24 cellular contexts compared by ENCODE assay signal in the genomic region with DNA sequence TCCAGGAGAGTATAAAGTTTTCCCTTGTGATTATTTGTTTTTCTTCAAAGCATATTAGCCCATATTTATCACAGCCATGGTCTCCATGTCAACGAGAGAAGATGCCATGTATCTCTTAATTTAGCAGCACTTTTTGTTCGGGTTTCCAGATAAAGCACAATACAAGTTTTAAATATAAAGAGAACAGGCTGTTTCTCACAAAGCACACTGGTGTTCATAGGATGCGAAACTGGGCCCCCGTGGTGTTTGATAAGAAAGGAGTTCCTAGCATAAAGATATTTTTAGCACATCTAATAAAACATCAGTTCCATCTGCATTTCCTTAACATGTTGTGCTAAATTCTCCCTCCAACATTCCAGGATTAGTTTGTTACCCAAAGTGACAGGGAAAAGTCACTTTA.
"Had no signal": no experiment of that assay in that cellular context is flagged by ENCODE, and none has a peak within 500 bp of the region (broad histone marks: within the 10 kb centered on the region; RNA-seq: fewer than 3 reads in every experiment).

No MANE protein-coding gene starts in this region.

- H3K27me3 Mint-ChIP-seq: activated CD4-positive, alpha-beta T cell treated with anti-CD3 and anti-CD28 coated beads, Interleukin-2, amount 10 ng/mL, durations not matched to agents 24 days and 14 days; dendritic cell treated with granulocyte-macrophage colony-stimulating factor and Interleukin-4, amounts not matched to agents 40 ng/mL and 50 ng/mL, for 4 days; stimulated activated naive CD8-positive, alpha-beta T cell treated with anti-CD3 and anti-CD28 coated beads, Interleukin-15, amount 100 ng/mL, for 72 hours had no signal

- H3K27me3 ChIP-seq: foreskin keratinocyte, neutrophil, ovary, right lobe of liver, suprapubic skin, uterus had no signal

- H3K36me3 ChIP-seq: lower lobe of right lung, neutrophil, ovary, right lobe of liver, suprapubic skin, uterus had no signal

- DNase-seq: activated CD4-positive, alpha-beta memory T cell treated with anti-CD3 and anti-CD28 coated beads, Interleukin-2, amount 10 ng/mL, durations not matched to agents 7 days and 5 days; activated CD4-positive, alpha-beta T cell treated with anti-CD3 and anti-CD28 coated beads, Interleukin-2, amount 10 ng/mL, durations not matched to agents 24 days and 14 days; activated effector memory CD4-positive, alpha-beta T cell treated with Interleukin-2 at 50 U/mL for 16 hours; activated naive CD4-positive, alpha-beta T cell treated with anti-CD3 and anti-CD28 coated beads for 36 hours; activated T-cell treated with anti-CD3 and anti-CD28 coated beads, Interleukin-2, amount 50 U/mL, for 72 hours; effector CD4-positive, alpha-beta T cell; foreskin keratinocyte; glutamatergic neuron; lower lobe of right lung; mesendoderm; mucosa of descending colon; ovary; right lobe of liver; stimulated activated CD4-positive, alpha-beta T cell treated with anti-CD3 and anti-CD28 coated beads, Interleukin-2, amount 100 ng/mL, for 24 hours; stimulated activated naive CD8-positive, alpha-beta T cell treated with anti-CD3 and anti-CD28 coated beads, Interleukin-15, amount 100 ng/mL, for 72 hours; trophoblast cell; uterus had no signal

- H3K36me3 Mint-ChIP-seq: stimulated activated effector memory CD8-positive, alpha-beta T cell treated with anti-CD3 and anti-CD28 coated beads, Interleukin-12 subunit alpha, Interleukin-12 subunit beta, amount 100 ng/mL, for 72 hours had no signal

- H3K27ac Mint-ChIP-seq: activated CD4-positive, alpha-beta memory T cell treated with anti-CD3 and anti-CD28 coated beads, Interleukin-2, amount 10 ng/mL, durations not matched to agents 7 days and 5 days; activated CD4-positive, alpha-beta T cell treated with anti-CD3 and anti-CD28 coated beads, Interleukin-2, amount 10 ng/mL, durations not matched to agents 24 days and 14 days; activated naive CD4-positive, alpha-beta T cell treated with anti-CD3 and anti-CD28 coated beads for 36 hours; activated T-cell treated with anti-CD3 and anti-CD28 coated beads, Interleukin-2, amount 50 U/mL, for 72 hours; dendritic cell treated with granulocyte-macrophage colony-stimulating factor and Interleukin-4, amounts not matched to agents 40 ng/mL and 50 ng/mL, for 4 days; stimulated activated effector memory CD8-positive, alpha-beta T cell treated with anti-CD3 and anti-CD28 coated beads, Interleukin-12 subunit alpha, Interleukin-12 subunit beta, amount 100 ng/mL, for 72 hours; stimulated activated naive CD8-positive, alpha-beta T cell treated with anti-CD3 and anti-CD28 coated beads, Interleukin-15, amount 100 ng/mL, for 72 hours; T-helper 1 cell treated with Interleukin-12 subunit alpha and Interleukin-12 subunit beta and Interleukin-4 antibody, amounts not matched to agents 30 μg/mL and 1 μg/mL, for 36 hours had no signal

- H3K9me3 ChIP-seq: lower lobe of right lung, mucosa of descending colon, neutrophil, ovary, right lobe of liver, suprapubic skin, uterus had no signal

- H3K9me3 Mint-ChIP-seq: activated CD4-positive, alpha-beta memory T cell treated with anti-CD3 and anti-CD28 coated beads, Interleukin-2, amount 10 ng/mL, durations not matched to agents 7 days and 5 days; activated CD4-positive, alpha-beta T cell treated with anti-CD3 and anti-CD28 coated beads, Interleukin-2, amount 10 ng/mL, durations not matched to agents 24 days and 14 days; activated naive CD4-positive, alpha-beta T cell treated with anti-CD3 and anti-CD28 coated beads for 36 hours; activated T-cell treated with anti-CD3 and anti-CD28 coated beads, Interleukin-2, amount 50 U/mL, for 72 hours; dendritic cell treated with granulocyte-macrophage colony-stimulating factor and Interleukin-4, amounts not matched to agents 40 ng/mL and 50 ng/mL, for 4 days; stimulated activated effector memory CD8-positive, alpha-beta T cell treated with anti-CD3 and anti-CD28 coated beads, Interleukin-12 subunit alpha, Interleukin-12 subunit beta, amount 100 ng/mL, for 72 hours; stimulated activated naive CD8-positive, alpha-beta T cell treated with anti-CD3 and anti-CD28 coated beads, Interleukin-15, amount 100 ng/mL, for 72 hours; T-helper 1 cell treated with Interleukin-12 subunit alpha and Interleukin-12 subunit beta and Interleukin-4 antibody, amounts not matched to agents 30 μg/mL and 1 μg/mL, for 36 hours had no signal

- H3K4me3 Mint-ChIP-seq: activated CD4-positive, alpha-beta memory T cell treated with anti-CD3 and anti-CD28 coated beads, Interleukin-2, amount 10 ng/mL, durations not matched to agents 7 days and 5 days; activated CD4-positive, alpha-beta T cell treated with anti-CD3 and anti-CD28 coated beads, Interleukin-2, amount 10 ng/mL, durations not matched to agents 24 days and 14 days; activated naive CD4-positive, alpha-beta T cell treated with anti-CD3 and anti-CD28 coated beads for 36 hours; activated T-cell treated with anti-CD3 and anti-CD28 coated beads, Interleukin-2, amount 50 U/mL, for 72 hours; dendritic cell treated with granulocyte-macrophage colony-stimulating factor and Interleukin-4, amounts not matched to agents 40 ng/mL and 50 ng/mL, for 4 days; stimulated activated effector memory CD8-positive, alpha-beta T cell treated with anti-CD3 and anti-CD28 coated beads, Interleukin-12 subunit alpha, Interleukin-12 subunit beta, amount 100 ng/mL, for 72 hours; stimulated activated naive CD8-positive, alpha-beta T cell treated with anti-CD3 and anti-CD28 coated beads, Interleukin-15, amount 100 ng/mL, for 72 hours; T-helper 1 cell treated with Interleukin-12 subunit alpha and Interleukin-12 subunit beta and Interleukin-4 antibody, amounts not matched to agents 30 μg/mL and 1 μg/mL, for 36 hours had no signal

- H3K4me3 ChIP-seq: lower lobe of right lung, mucosa of descending colon, ovary, right lobe of liver, skin epidermis, suprapubic skin, uterus had no signal

- H3K4me1 Mint-ChIP-seq: activated CD4-positive, alpha-beta memory T cell treated with anti-CD3 and anti-CD28 coated beads, Interleukin-2, amount 10 ng/mL, durations not matched to agents 7 days and 5 days; activated CD4-positive, alpha-beta T cell treated with anti-CD3 and anti-CD28 coated beads, Interleukin-2, amount 10 ng/mL, durations not matched to agents 24 days and 14 days; stimulated activated effector memory CD8-positive, alpha-beta T cell treated with anti-CD3 and anti-CD28 coated beads, Interleukin-12 subunit alpha, Interleukin-12 subunit beta, amount 100 ng/mL, for 72 hours; stimulated activated naive CD8-positive, alpha-beta T cell treated with anti-CD3 and anti-CD28 coated beads, Interleukin-15, amount 100 ng/mL, for 72 hours had no signal

- ATAC-seq: activated CD4-positive, CD25-positive, alpha-beta regulatory T cell treated with anti-CD3 and anti-CD28 coated beads, Interleukin-2, amount 50 U/mL, for 24 hours; activated T-cell treated with anti-CD3 and anti-CD28 coated beads, Interleukin-2, amount 50 U/mL, for 72 hours; foreskin keratinocyte; lower lobe of right lung; mucosa of descending colon; right lobe of liver; stimulated activated effector memory CD8-positive, alpha-beta T cell treated with anti-CD3 and anti-CD28 coated beads, Interleukin-12 subunit alpha, Interleukin-12 subunit beta, amount 100 ng/mL, for 72 hours; stimulated activated naive CD8-positive, alpha-beta T cell treated with anti-CD3 and anti-CD28 coated beads, Interleukin-15, amount 100 ng/mL, for 72 hours had no signal

- H3K4me1 ChIP-seq: foreskin keratinocyte, lower lobe of right lung, right lobe of liver, suprapubic skin, uterus had no signal

- H3K27ac ChIP-seq: foreskin keratinocyte, lower lobe of right lung, neutrophil, ovary, right lobe of liver, skin epidermis, suprapubic skin had no signal
